In genomic region chr2:88999365-88999764, GRCh38 we compare ENCODE assay signal across 9 cellular contexts.
"Had no signal": no experiment of that assay in that cellular context is flagged by ENCODE, and none has a peak within 500 bp of the region (broad histone marks: within the 10 kb centered on the region; RNA-seq: fewer than 3 reads in every experiment).

No MANE protein-coding gene starts in this region.

- H3K4me3 ChIP-seq: GM23248 had no signal

- H3K27ac ChIP-seq: GM23248, KMS-11 had no signal

- H2AFZ ChIP-seq: GM23248 had no signal

- H3K4me2 ChIP-seq: KMS-11 had no signal

- H3K9ac ChIP-seq: GM23248, KMS-11 had no signal

- DNase-seq: GM23248, GOT3, H9, HCEC 1CT, Karpas-422, KBM-7 had no signal

- FAIRE-seq: H54, HTR-8/SVneo had no signal
